In genomic region chr19:28501979-28502378, GRCh38 we compare ENCODE assay signal across 19 cellular contexts.
"Had no signal": no experiment of that assay in that cellular context is flagged by ENCODE, and none has a peak within 500 bp of the region (broad histone marks: within the 10 kb centered on the region; RNA-seq: fewer than 3 reads in every experiment).

No MANE protein-coding gene starts in this region.

- H3K36me3 Mint-ChIP-seq: activated naive CD8-positive, alpha-beta T cell treated with anti-CD3 and anti-CD28 coated beads for 36 hours; brain; stimulated activated memory B cell treated with anti-CD40 and anti-IgM and Interleukin-4, amounts not matched to agents 10 μg/mL and 1 μg/mL and 100 μg/mL, for 72 hours had no signal

- H3K4me1 Mint-ChIP-seq: activated CD4-positive, alpha-beta memory T cell treated with anti-CD3 and anti-CD28 coated beads, Interleukin-2, amount 10 ng/mL, durations not matched to agents 7 days and 5 days; stimulated activated memory B cell treated with anti-CD40 and anti-IgM and Interleukin-4, amounts not matched to agents 10 μg/mL and 1 μg/mL and 100 μg/mL, for 72 hours had no signal

- H3K4me1 ChIP-seq: foreskin keratinocyte, tibial artery, uterus had no signal

- H3K27me3 Mint-ChIP-seq: activated CD4-positive, alpha-beta memory T cell treated with anti-CD3 and anti-CD28 coated beads, Interleukin-2, amount 10 ng/mL, durations not matched to agents 7 days and 5 days; activated naive CD8-positive, alpha-beta T cell treated with anti-CD3 and anti-CD28 coated beads for 36 hours; stimulated activated memory B cell treated with anti-CD40 and anti-IgM and Interleukin-4, amounts not matched to agents 10 μg/mL and 1 μg/mL and 100 μg/mL, for 72 hours had no signal

- DNase-seq: activated CD4-positive, alpha-beta memory T cell treated with anti-CD3 and anti-CD28 coated beads, Interleukin-2, amount 10 ng/mL, durations not matched to agents 7 days and 5 days; activated CD8-positive, alpha-beta memory T cell treated with anti-CD3 and anti-CD28 coated beads, Interleukin-2, amount 50 U/mL, for 48 hours; activated gamma-delta T cell treated with Interleukin-2 at 50 U/mL for 16 hours; activated naive CD8-positive, alpha-beta T cell treated with anti-CD3 and anti-CD28 coated beads for 36 hours; activated T-cell treated with anti-CD3 and anti-CD28 coated beads, Interleukin-2, amount 50 U/mL, for 72 hours; central memory CD4-positive, alpha-beta T cell; cortex of kidney; effector CD8-positive, alpha-beta T cell; foreskin keratinocyte; glutamatergic neuron; hypothalamus; ovary; stimulated activated CD4-positive, alpha-beta T cell treated with anti-CD3 and anti-CD28 coated beads, Interleukin-12 subunit alpha, Interleukin-12 subunit beta, amount 100 ng/mL, for 4 hours; stimulated activated CD4-positive, alpha-beta T cell treated with anti-CD3 and anti-CD28 coated beads, Interleukin-2, amount 100 ng/mL, for 24 hours; tibial artery; uterus had no signal

- H3K9me3 ChIP-seq: ovary, tibial artery, uterus had no signal

- ATAC-seq: activated CD4-positive, CD25-positive, alpha-beta regulatory T cell treated with anti-CD3 and anti-CD28 coated beads, Interleukin-2, amount 50 U/mL, for 24 hours; activated T-cell treated with anti-CD3 and anti-CD28 coated beads, Interleukin-2, amount 50 U/mL, for 72 hours; foreskin keratinocyte; stimulated activated memory B cell treated with anti-CD40 and anti-IgM and Interleukin-4, amounts not matched to agents 10 μg/mL and 1 μg/mL and 100 μg/mL, for 72 hours had no signal

- H3K27ac Mint-ChIP-seq: activated CD4-positive, alpha-beta memory T cell treated with anti-CD3 and anti-CD28 coated beads, Interleukin-2, amount 10 ng/mL, durations not matched to agents 7 days and 5 days; activated naive CD8-positive, alpha-beta T cell treated with anti-CD3 and anti-CD28 coated beads for 36 hours; activated T-cell treated with anti-CD3 and anti-CD28 coated beads, Interleukin-2, amount 50 U/mL, for 72 hours; stimulated activated memory B cell treated with anti-CD40 and anti-IgM and Interleukin-4, amounts not matched to agents 10 μg/mL and 1 μg/mL and 100 μg/mL, for 72 hours had no signal

- H3K27ac ChIP-seq: foreskin keratinocyte, ovary, tibial artery, uterus had no signal

- H3K36me3 ChIP-seq: ovary, tibial artery, uterus had no signal

- H3K9me3 Mint-ChIP-seq: activated naive CD8-positive, alpha-beta T cell treated with anti-CD3 and anti-CD28 coated beads for 36 hours; activated T-cell treated with anti-CD3 and anti-CD28 coated beads, Interleukin-2, amount 50 U/mL, for 72 hours; brain had no signal

- H3K27me3 ChIP-seq: foreskin keratinocyte, ovary, tibial artery, uterus had no signal

- H3K4me3 Mint-ChIP-seq: activated CD4-positive, alpha-beta memory T cell treated with anti-CD3 and anti-CD28 coated beads, Interleukin-2, amount 10 ng/mL, durations not matched to agents 7 days and 5 days; activated naive CD8-positive, alpha-beta T cell treated with anti-CD3 and anti-CD28 coated beads for 36 hours; activated T-cell treated with anti-CD3 and anti-CD28 coated beads, Interleukin-2, amount 50 U/mL, for 72 hours; brain; stimulated activated memory B cell treated with anti-CD40 and anti-IgM and Interleukin-4, amounts not matched to agents 10 μg/mL and 1 μg/mL and 100 μg/mL, for 72 hours had no signal

- H3K4me3 ChIP-seq: ovary, tibial artery, uterus had no signal
